2 cellular contexts compared by ENCODE assay signal in the genomic region with DNA sequence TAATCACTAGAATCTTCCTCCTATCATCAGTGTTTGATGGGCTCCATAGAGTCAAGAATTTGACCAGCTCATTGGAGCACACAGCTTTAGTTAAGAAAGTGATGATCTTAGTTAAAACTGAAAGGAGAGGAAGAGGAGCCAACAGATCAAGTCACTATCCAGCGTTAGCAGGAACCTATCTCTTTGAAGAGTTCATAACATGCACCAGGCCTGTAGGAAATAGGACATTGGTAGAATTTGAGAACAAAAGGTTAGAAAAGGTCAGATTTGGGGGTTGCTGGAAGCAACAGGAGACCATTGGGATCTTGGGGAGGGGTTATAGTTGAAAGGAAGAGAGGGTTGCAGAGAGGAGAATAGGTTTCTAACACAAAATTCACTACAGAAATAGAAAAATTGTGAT.
TF ChIP-seq lines count a peak whose summit lies in the region.

No MANE protein-coding gene starts in this region.

TF ChIP-seq in A549, 52 proteins besides CTCF, POLR2A, EP300 and RAD21:
- TF ChIP-seq EHMT2 (IDR thresholded peaks at IDR 0.05; ENCODE audit: low read depth) = no peak
- TF ChIP-seq RNF2 (IDR thresholded peaks at IDR 0.05; ENCODE audit: borderline replicate concordance, low read depth) = no peak
- no peak for TF ChIP-seq POLR2AphosphoS2 (conservative IDR thresholded peaks at IDR 0.05; ENCODE audit: low read length)
- TF ChIP-seq, protein P1, sequence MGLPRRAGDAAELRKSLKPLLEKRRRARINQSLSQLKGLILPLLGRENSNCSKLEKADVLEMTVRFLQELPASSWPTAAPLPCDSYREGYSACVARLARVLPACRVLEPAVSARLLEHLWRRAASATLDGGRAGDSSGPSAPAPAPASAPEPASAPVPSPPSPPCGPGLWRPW (IDR thresholded peaks at IDR 0.05) = no peak
- TF ChIP-seq CHD4 (IDR thresholded peaks at IDR 0.05; ENCODE audit: borderline replicate concordance) = no peak
- TF ChIP-seq ZC3H11A (IDR thresholded peaks at IDR 0.05) = no peak
- TF ChIP-seq JUNB (IDR thresholded peaks at IDR 0.05) = no peak

TF ChIP-seq in HCT116, 20 proteins besides CTCF, POLR2A, EP300 and RAD21:
- TF ChIP-seq ZNF274 (IDR thresholded peaks at IDR 0.05; ENCODE audit: low read depth, low read length) (no peak), SP1 (IDR thresholded peaks at IDR 0.05; ENCODE audit: low read depth) (no peak)
TF ChIP-seq in HCT116: peak in this region for 0.
